In the genomic region with DNA sequence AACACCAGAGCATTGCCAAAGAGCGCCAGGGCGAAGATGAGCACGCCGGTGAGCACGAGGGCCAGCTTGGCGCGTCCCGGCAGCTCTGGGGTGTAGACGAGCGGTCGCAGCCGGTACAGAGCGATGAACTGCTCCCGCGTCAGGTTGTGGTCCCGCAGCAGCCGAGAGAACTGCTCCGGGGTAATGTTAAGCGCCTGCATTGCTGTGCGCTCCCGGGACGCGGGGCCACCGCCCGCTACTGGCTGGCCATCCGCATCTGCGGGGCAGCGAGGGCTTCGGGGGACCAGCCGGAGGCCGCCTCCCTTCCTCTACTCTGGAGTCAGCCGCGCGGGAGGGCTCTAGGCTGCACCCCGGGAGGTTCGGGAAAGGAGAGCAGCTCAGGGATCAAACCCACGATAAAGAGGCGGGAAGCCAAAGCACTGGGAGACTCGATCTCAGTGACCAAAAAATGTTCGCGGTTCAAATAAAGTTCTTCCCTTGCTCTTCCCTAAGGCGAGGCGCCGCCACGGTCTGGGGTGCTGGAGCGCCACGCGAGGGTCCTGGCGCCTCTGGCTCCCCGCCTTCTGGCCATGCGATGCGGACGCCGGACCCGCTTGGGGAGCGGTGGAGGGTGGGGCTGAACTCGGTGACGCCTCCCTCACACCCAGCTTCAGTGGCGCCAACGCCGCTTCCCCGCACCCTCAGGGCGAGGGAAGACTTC, we compare ENCODE assay signal across 1 cellular context.
TF ChIP-seq lines count a peak whose summit lies in the region.

A gene (minus strand): TSS at position 571 of the 700 bp plus-strand sequence. CDS start 371 bp downstream, at position 200.

TF ChIP-seq in H1, 55 proteins besides CTCF, POLR2A, EP300 and RAD21 (continued from another document):
- TF ChIP-seq ASH2L (IDR thresholded peaks at IDR 0.05; ENCODE audit: low read length) (peak; percentile 61), POLR2AphosphoS5 (IDR thresholded peaks at IDR 0.05; ENCODE audit: low read depth, low read length) (no peak), EZH2 (IDR thresholded peaks at IDR 0.05; ENCODE audit: low read depth, low read length, severe bottlenecking) (peak; percentile 85), PHF8 (conservative IDR thresholded peaks at IDR 0.05; ENCODE audit: low read depth, low read length) (no peak), SIRT6 (IDR thresholded peaks at IDR 0.05; ENCODE audit: low read length) (no peak), CEBPB (IDR thresholded peaks at IDR 0.05; ENCODE audit: low read depth, low read length) (no peak), CBX5 (IDR thresholded peaks at IDR 0.05; ENCODE audit: low read depth, low read length) (no peak), SUZ12 (IDR thresholded peaks at IDR 0.05; ENCODE audit: low read length) (peak; percentile 89), RNF2 (IDR thresholded peaks at IDR 0.05; ENCODE audit: borderline replicate concordance, low read depth, low read length, missing control alignments, poor library complexity, severe bottlenecking) (peak; percentile 68), HDAC2 (IDR thresholded peaks at IDR 0.05; ENCODE audit: borderline replicate concordance in 1 of 2, low read depth in 2 of 2, low read length in 2 of 2) (peak in 1 of 2 experiments; percentile 73; a peak in 1 of 4 replicates), POU5F1 (IDR thresholded peaks at IDR 0.05; ENCODE audit: low read depth, low read length) (no peak)
- TF ChIP-seq, protein P1, sequence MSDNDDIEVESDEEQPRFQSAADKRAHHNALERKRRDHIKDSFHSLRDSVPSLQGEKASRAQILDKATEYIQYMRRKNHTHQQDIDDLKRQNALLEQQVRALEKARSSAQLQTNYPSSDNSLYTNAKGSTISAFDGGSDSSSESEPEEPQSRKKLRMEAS (IDR thresholded peaks at IDR 0.05), result peak; percentile 98
- TF ChIP-seq, protein P2, sequence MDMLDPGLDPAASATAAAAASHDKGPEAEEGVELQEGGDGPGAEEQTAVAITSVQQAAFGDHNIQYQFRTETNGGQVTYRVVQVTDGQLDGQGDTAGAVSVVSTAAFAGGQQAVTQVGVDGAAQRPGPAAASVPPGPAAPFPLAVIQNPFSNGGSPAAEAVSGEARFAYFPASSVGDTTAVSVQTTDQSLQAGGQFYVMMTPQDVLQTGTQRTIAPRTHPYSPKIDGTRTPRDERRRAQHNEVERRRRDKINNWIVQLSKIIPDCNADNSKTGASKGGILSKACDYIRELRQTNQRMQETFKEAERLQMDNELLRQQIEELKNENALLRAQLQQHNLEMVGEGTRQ (IDR thresholded peaks at IDR 0.05; ENCODE audit: low read length), result no peak
